21 cellular contexts compared by ENCODE assay signal in genomic region chr21:33278736-33279135, GRCh38. TPM values are rescaled to one million over a fixed set of nuclear protein-coding genes. Genes with fewer than 3 reads are reported as not detected.
DNase-seq lines count a peak whose midpoint lies in the region; ATAC-seq, FAIRE-seq and TF ChIP-seq lines count a peak whose summit lies in the region.
"Had no signal": no experiment of that assay in that cellular context is flagged by ENCODE, and none has a peak within 500 bp of the region (broad histone marks: within the 10 kb centered on the region; RNA-seq: fewer than 3 reads in every experiment).

No MANE protein-coding gene starts in this region.

- no peak overlapping the region for H2AFZ ChIP-seq in GM12878 (ENCODE audit: control insufficient read depth, low read depth, low read length)
- no peak overlapping the region for H2AFZ ChIP-seq in trophoblast cell (ENCODE audit: insufficient read depth, low read length, poor library complexity)

- no peak overlapping the region for H2BK120ac ChIP-seq in trophoblast cell (ENCODE audit: insufficient read depth, low read length, poor library complexity)

- H3K36me3 ChIP-seq in GM12878 (ENCODE audit: control insufficient read depth in 2 of 2, insufficient read depth in 2 of 2, low read length in 1 of 2) (peaks cover 4 to 16% of the 10 kb centered on the region in 2 experiments), trophoblast cell (ENCODE audit: control insufficient read depth in 1 of 2, insufficient read depth in 2 of 2, low read length in 2 of 2) (peaks cover 7 to 13% of the 10 kb centered on the region in 2 experiments)

- H3K23ac ChIP-seq in trophoblast cell (ENCODE audit: low read length): no peak overlapping the region

- in situ Hi-C loops in GM12878 (cut with MboI): no loop called here

- DNase-seq in HCEC 1CT (peak; percentile 63), GM12878 (ENCODE audit: low read depth, low spot score) (no peak), fibroblast of mammary gland (ENCODE audit: low read depth) (peak; percentile 70), trophoblast cell (peak; percentile 33 to 60), omental fat pad (ENCODE audit: low spot score) (no peak), T1000 (lab: John Stamatoyannopoulos, UW) (no peak)
- no peak for DNase-seq in naive thymus-derived CD8-positive, alpha-beta T cell
- DNase-seq: C1 segment of cervical spinal cord; CD8-positive, alpha-beta memory T cell; DMS53; H7; MV-4-11; NCI-H1417; NCI-H187; NCI-H2107; NCI-H510A; NCI-H748 treated with DMSO at 0.1 percent for 48 hours; Right ventricle myocardium superior had no signal

- H3K4me1 Mint-ChIP-seq in naive thymus-derived CD8-positive, alpha-beta T cell: peaks cover 6 to 24% (median 12%) of the 10 kb centered on the region in 4 donors

- H3K27ac ChIP-seq in GM12878 (ENCODE audit: control insufficient read depth, insufficient read depth) (no peak overlapping the region), trophoblast cell (ENCODE audit: low read depth, low read length) (no peak overlapping the region)
- H3K27ac ChIP-seq: KMS-11, SK-N-MC had no signal

- TSS peak; percentile 2 for BruUV-seq in GM12878 (replicated peaks; lab: Mats Ljungman, UMichigan)

- SMC1A ChIA-PET in GM12878 (lab: Charles Lee; ENCODE audit: uncharacterized antibody, unreplicated experiment): interaction anchor here (0.8 to 1.3 kb wide), 2 partner anchors 11 to 65 kb away, joined by 3 read pairs; no protein-coding TSS in a partner anchor

- H3K9ac ChIP-seq in GM12878 (ENCODE audit: control insufficient read depth, insufficient read depth, low read length) (no peak overlapping the region), trophoblast cell (ENCODE audit: low read length) (no peak overlapping the region)
- H3K9ac ChIP-seq: KMS-11 had no signal

- no peak overlapping the region for H3K4me2 ChIP-seq in GM12878 (ENCODE audit: control insufficient read depth, insufficient read depth)
- H3K4me2 ChIP-seq in trophoblast cell (ENCODE audit: low read length): no peak overlapping the region
- H3K4me2 ChIP-seq: KMS-11 had no signal

- no peak overlapping the region for H3K14ac ChIP-seq in trophoblast cell (ENCODE audit: low read length)

- H3K9me3 ChIP-seq in GM12878 (replicated peaks; ENCODE audit: control insufficient read depth, insufficient read depth, low read length) (no peaks in the 10 kb centered on the region; the same call in 1 of the 3 replicates), trophoblast cell (ENCODE audit: insufficient read depth, low read depth, low read length) (peaks cover 2% of the 10 kb centered on the region)

- no peak overlapping the region for H2BK5ac ChIP-seq in trophoblast cell (ENCODE audit: low read depth, low read length, poor library complexity)

- peaks cover 0 to 1% (median 0%) of the 10 kb centered on the region in 9 donors for H3K9me3 Mint-ChIP-seq in naive thymus-derived CD8-positive, alpha-beta T cell
- H3K9me3 Mint-ChIP-seq: CD8-positive, alpha-beta memory T cell had no signal

- H3K79me2 ChIP-seq in GM12878 (ENCODE audit: control insufficient read depth, insufficient read depth, low read length) (no peaks in the 10 kb centered on the region), trophoblast cell (ENCODE audit: control insufficient read depth, insufficient read depth, low read length, poor library complexity) (no peaks in the 10 kb centered on the region)

- no peaks in the 10 kb centered on the region for H3K79me1 ChIP-seq in trophoblast cell (ENCODE audit: low read length)

- POLR2A ChIA-PET in GM12878 (lab: Charles Lee): interaction anchor here (0.5 kb wide), 1 partner anchor 41 kb away, joined by 6 read pairs; no protein-coding TSS in a partner anchor
- POLR2A ChIA-PET in naive thymus-derived CD8-positive, alpha-beta T cell (lab: Charles Lee): interaction anchor here (0.6 to 1.2 kb wide), 2 partner anchors 13 to 167 kb away, joined by 3 to 8 read pairs; partner anchors contain the start of gene IL10RB

- no peak for FAIRE-seq in GM12878 (lab: Jason Lieb, UNC)
- FAIRE-seq: RCC 7860 had no signal

- no peak overlapping the region for H3K18ac ChIP-seq in trophoblast cell (ENCODE audit: low read length)

- no peak overlapping the region for H2BK12ac ChIP-seq in trophoblast cell (ENCODE audit: low read length)

- H4K12ac ChIP-seq in trophoblast cell (ENCODE audit: low read depth, low read length): no peak overlapping the region

- no peaks in the 10 kb centered on the region for H3K27me3 ChIP-seq in GM12878 (replicated peaks in 1 of 2; ENCODE audit: control insufficient read depth in 2 of 2, insufficient read depth in 2 of 2, low read length in 1 of 2)
- H3K27me3 ChIP-seq in trophoblast cell (ENCODE audit: insufficient read depth, low read length): no peaks in the 10 kb centered on the region

- intact Hi-C loops in GM12878 (cut with micrococcal nuclease; ENCODE audit: unreplicated experiment): no loop called here

- H4K8ac ChIP-seq in trophoblast cell (ENCODE audit: low read depth, low read length): no peak overlapping the region

- ATAC-seq in GM12878 (no peak), omental fat pad (ENCODE audit: low FRiP score) (no peak)
- no peak for ATAC-seq in naive thymus-derived CD8-positive, alpha-beta T cell

- no peak overlapping the region for H3K4ac ChIP-seq in trophoblast cell (ENCODE audit: low read depth, low read length)

- no peak overlapping the region for H3K4me3 Mint-ChIP-seq in naive thymus-derived CD8-positive, alpha-beta T cell
- H3K4me3 Mint-ChIP-seq: CD8-positive, alpha-beta memory T cell had no signal

- RAD21 ChIA-PET in GM12878 (lab: Charles Lee; ENCODE audit: unreplicated experiment): interaction anchor here (0.9 to 1.7 kb wide), 2 partner anchors 79 to 674 kb away, joined by 3 to 4 read pairs; no protein-coding TSS in a partner anchor

- H3K4me1 ChIP-seq in GM12878 (ENCODE audit: control insufficient read depth, insufficient read depth, low read length) (no peaks in the 10 kb centered on the region), trophoblast cell (ENCODE audit: control insufficient read depth in 1 of 2, insufficient read depth in 2 of 2, low read length in 2 of 2) (no peaks in the 10 kb centered on the region)

- H4K20me1 ChIP-seq in GM12878 (ENCODE audit: control insufficient read depth, insufficient read depth): no peaks in the 10 kb centered on the region

- no peaks in the 10 kb centered on the region for H3K27me3 Mint-ChIP-seq in naive thymus-derived CD8-positive, alpha-beta T cell
- H3K27me3 Mint-ChIP-seq: CD8-positive, alpha-beta memory T cell had no signal

- CTCF ChIA-PET in GM12878 (lab: Yijun Ruan, JAX): interaction anchor here (0.6 to 1.3 kb wide), 2 partner anchors 40 to 338 kb away, joined by 3 read pairs; no protein-coding TSS in a partner anchor

- no peak overlapping the region for H2AK5ac ChIP-seq in trophoblast cell (ENCODE audit: low read length)

- H3K36me3 Mint-ChIP-seq in naive thymus-derived CD8-positive, alpha-beta T cell: peaks cover 2 to 78% (median 56%) of the 10 kb centered on the region in 3 donors

- WGBS in GM12878 (ENCODE audit: insufficient coverage, insufficient replicate concordance, low lambda C conversion rate, missing lambda C conversion rate): 73% methylated on average over 2 of the region's 2 CpGs
- no CpG with 5 or more reads among the region's 2 CpGs for WGBS in trophoblast cell (ENCODE audit: extremely low coverage, insufficient coverage, insufficient read length)

- peak overlapping the region in 1 of 10 donors; percentile 49 for H3K27ac Mint-ChIP-seq in naive thymus-derived CD8-positive, alpha-beta T cell
- H3K27ac Mint-ChIP-seq: CD8-positive, alpha-beta memory T cell had no signal

- TF ChIP-seq CTCF in GM12878 (IDR thresholded peaks at IDR 0.05 in 2 of 3, conservative IDR thresholded peaks at IDR 0.05 in 1 of 3; ENCODE audit: control insufficient read depth in 2 of 3, extremely low read depth in 1 of 3, insufficient read depth in 1 of 3, low read depth in 3 of 3, low read length in 3 of 3) (no peak), fibroblast of mammary gland (conservative IDR thresholded peaks at IDR 0.05; ENCODE audit: control insufficient read depth, insufficient read depth, low read depth, low read length) (no peak), omental fat pad (IDR thresholded peaks at IDR 0.05) (no peak)

- H3K4me3 ChIP-seq in GM12878 (no peak overlapping the region), fibroblast of mammary gland (ENCODE audit: control insufficient read depth, low read depth, low read length) (no peak overlapping the region), trophoblast cell (ENCODE audit: low read depth, low read length) (no peak overlapping the region)
- H3K4me3 ChIP-seq: SK-N-MC had no signal

- no peak for TF ChIP-seq POLR2A in GM12878 (IDR thresholded peaks at IDR 0.05; ENCODE audit: low read depth, low read length)

- no peak for TF ChIP-seq RAD21 in GM12878 (IDR thresholded peaks at IDR 0.05; ENCODE audit: insufficient read depth, low read depth, low read length)

- TF ChIP-seq EP300 in GM12878 (IDR thresholded peaks at IDR 0.05; ENCODE audit: borderline replicate concordance in 1 of 2, control insufficient read depth in 1 of 2, low read depth in 2 of 2, low read length in 2 of 2): no peak

- H4K91ac ChIP-seq in trophoblast cell (ENCODE audit: low read depth, low read length): no peak overlapping the region

RNA-seq across cellular contexts. Expression of gene IL10RB, which starts 12.6 kb away (rescaled TPM):
- 35.3 and 38.4 TPM in 2 replicates for total RNA-seq in GM12878 (2013; cell fraction: nucleolus; rRNA removed)
- total RNA-seq in GM12878 (2014; rRNA removed) (37.3 and 44.5 TPM in 2 replicates), GM12878 (2014; rRNA removed; fragmentation: Illumina TruSeq; extraction: Trizol) (30.0 and 32.4 TPM in 2 replicates), GM12878 (2021) (22.7 and 26.9 TPM in 2 replicates), omental fat pad (10 to 100 TPM; 33.5 to 58.3 (median 39.1) TPM)
- 28.8 TPM for polyA plus RNA-seq in GM12878 (2011; ENCODE audit: low read depth)
- polyA plus RNA-seq in GM12878 (2011; rRNA removed) (31.4 and 37.4 TPM in 2 replicates), GM12878 (2014; fragmentation: Illumina TruSeq; extraction: Trizol) (27.3 and 37.5 TPM in 2 replicates), GM12878 (2014; fragmentation: Nextera tagmentation; extraction: Ambion mirVana) (10 to 100 TPM; 15.0 to 23.3 TPM), GM12878 (2014; rRNA removed) (27.2 and 31.1 TPM in 2 replicates), GM12878 (2016; fragmentation: Nextera tagmentation; extraction: Ambion mirVana) (10 to 100 TPM; 49.8 to 55.1 TPM)
- polyA plus RNA-seq in GM12878 (2011; cell fraction: cytosol; rRNA removed): 32.9 and 43.8 TPM in 2 replicates
- 13.2 and 14.8 TPM in 2 replicates for polyA plus RNA-seq in GM12878 (2011; cell fraction: nucleus; rRNA removed)
- polyA plus RNA-seq in GM12878 (2012): 30.3 and 41.4 TPM in 2 replicates
- polyA minus RNA-seq in GM12878 (2011; rRNA and poly(A)+ RNA removed): 43.3 and 51.9 TPM in 2 replicates
- 15.5 and 18.2 TPM in 2 replicates for polyA minus RNA-seq in GM12878 (2011; cell fraction: cytosol; rRNA and poly(A)+ RNA removed)
- 8.2 and 10.6 TPM in 2 replicates for polyA minus RNA-seq in GM12878 (2011; cell fraction: nucleus; rRNA and poly(A)+ RNA removed)
- polyA plus RNA-seq in trophoblast cell (2013): 8.6 and 8.7 TPM in 2 replicates
- 10 to 100 TPM; 29.4 to 33.2 TPM for total RNA-seq in naive thymus-derived CD8-positive, alpha-beta T cell
- polyA plus RNA-seq in naive thymus-derived CD8-positive, alpha-beta T cell: 10 to 100 TPM; 44.6 to 50.6 (median 50.5) TPM

RNA-seq across cellular contexts. Expression of gene IFNAR1, which starts 46.0 kb away (rescaled TPM):
- total RNA-seq in GM12878 (2013; cell fraction: nucleolus; rRNA removed): 28.3 and 29.7 TPM in 2 replicates
- total RNA-seq in GM12878 (2014; rRNA removed) (17.0 and 17.3 TPM in 2 replicates), GM12878 (2014; rRNA removed; fragmentation: Illumina TruSeq; extraction: Trizol) (17.0 and 19.0 TPM in 2 replicates), GM12878 (2021) (33.2 and 35.5 TPM in 2 replicates), omental fat pad (10 to 100 TPM; 36.2 to 53.3 (median 42.4) TPM)
- 18.0 TPM for polyA plus RNA-seq in GM12878 (2011; ENCODE audit: low read depth)
- polyA plus RNA-seq in GM12878 (2011; rRNA removed) (12.2 and 17.6 TPM in 2 replicates), GM12878 (2014; fragmentation: Illumina TruSeq; extraction: Trizol) (23.6 and 28.6 TPM in 2 replicates), GM12878 (2014; fragmentation: Nextera tagmentation; extraction: Ambion mirVana) (10 to 100 TPM; 25.6 to 30.9 TPM), GM12878 (2014; rRNA removed) (10.9 and 12.0 TPM in 2 replicates), GM12878 (2016; fragmentation: Nextera tagmentation; extraction: Ambion mirVana) (10 to 100 TPM; 55.3 to 62.4 TPM)
- polyA plus RNA-seq in GM12878 (2011; cell fraction: cytosol; rRNA removed): 6.8 and 11.1 TPM in 2 replicates
- 4.0 and 5.0 TPM in 2 replicates for polyA plus RNA-seq in GM12878 (2011; cell fraction: nucleus; rRNA removed)
- polyA plus RNA-seq in GM12878 (2012): 26.3 and 34.8 TPM in 2 replicates
- polyA minus RNA-seq in GM12878 (2011; rRNA and poly(A)+ RNA removed): 17.7 and 17.8 TPM in 2 replicates
- polyA minus RNA-seq in GM12878 (2011; cell fraction: cytosol; rRNA and poly(A)+ RNA removed): 9.8 and 11.4 TPM in 2 replicates
- 5.9 and 9.6 TPM in 2 replicates for polyA minus RNA-seq in GM12878 (2011; cell fraction: nucleus; rRNA and poly(A)+ RNA removed)
- polyA plus RNA-seq in trophoblast cell (2013): 14.1 and 17.7 TPM in 2 replicates
- 10 to 100 TPM; 50.1 to 53.7 TPM for total RNA-seq in naive thymus-derived CD8-positive, alpha-beta T cell
- polyA plus RNA-seq in naive thymus-derived CD8-positive, alpha-beta T cell: 10 to 100 TPM; 48.7 to 69.0 (median 51.8) TPM

RNA-seq across cellular contexts. Expression of gene IFNAR2, which starts 49.0 kb away (rescaled TPM):
- 126 and 141 TPM in 2 replicates for total RNA-seq in GM12878 (2013; cell fraction: nucleolus; rRNA removed)
- 13.6 and 15.9 TPM in 2 replicates for total RNA-seq in GM12878 (2014; rRNA removed)
- total RNA-seq in GM12878 (2014; rRNA removed; fragmentation: Illumina TruSeq; extraction: Trizol): 17.8 and 20.4 TPM in 2 replicates
- total RNA-seq in GM12878 (2021): 57.7 and 64.7 TPM in 2 replicates
- polyA plus RNA-seq in GM12878 (2011; ENCODE audit: low read depth): 70.8 TPM
- polyA plus RNA-seq in GM12878 (2011; rRNA removed): 99.7 and 143 TPM in 2 replicates
- 30.3 and 40.8 TPM in 2 replicates for polyA plus RNA-seq in GM12878 (2011; cell fraction: cytosol; rRNA removed)
- 41.7 and 46.0 TPM in 2 replicates for polyA plus RNA-seq in GM12878 (2011; cell fraction: nucleus; rRNA removed)
- 47.7 and 70.7 TPM in 2 replicates for polyA plus RNA-seq in GM12878 (2012)
- 76.6 and 99.0 TPM in 2 replicates for polyA plus RNA-seq in GM12878 (2014; fragmentation: Illumina TruSeq; extraction: Trizol)
- 10 to 100 TPM in 1 of 2 experiments, 1 to 10 TPM in 1; 8.5 to 23.3 TPM for polyA plus RNA-seq in GM12878 (2014; fragmentation: Nextera tagmentation; extraction: Ambion mirVana)
- 29.1 and 51.4 TPM in 2 replicates for polyA plus RNA-seq in GM12878 (2014; rRNA removed)
- polyA plus RNA-seq in GM12878 (2016; fragmentation: Nextera tagmentation; extraction: Ambion mirVana): 10 to 100 TPM; 66.1 to 67.4 TPM
- 41.2 and 93.3 TPM in 2 replicates for polyA minus RNA-seq in GM12878 (2011; rRNA and poly(A)+ RNA removed)
- 18.4 and 19.6 TPM in 2 replicates for polyA minus RNA-seq in GM12878 (2011; cell fraction: cytosol; rRNA and poly(A)+ RNA removed)
- polyA minus RNA-seq in GM12878 (2011; cell fraction: nucleus; rRNA and poly(A)+ RNA removed): 16.2 and 23.5 TPM in 2 replicates
- polyA plus RNA-seq in trophoblast cell (2013): 7.0 and 7.9 TPM in 2 replicates
- total RNA-seq in omental fat pad: 10 to 100 TPM; 13.5 to 32.9 (median 26.2) TPM
- total RNA-seq in naive thymus-derived CD8-positive, alpha-beta T cell: 10 to 100 TPM; 59.7 to 66.4 TPM
- 10 to 100 TPM; 53.9 to 72.9 (median 63.3) TPM for polyA plus RNA-seq in naive thymus-derived CD8-positive, alpha-beta T cell

Comparison
In these comparisons a context has a peak if more than half of its experiments do, and no peak if none do; other contexts are left out.
1. DNase-seq: peak in HCEC 1CT (single experiment), fibroblast of mammary gland (single experiment) and trophoblast cell (2 of 2); none in GM12878 (single experiment), omental fat pad (single experiment), naive thymus-derived CD8-positive, alpha-beta T cell (0 of 10) and T1000 (single experiment).